21 cellular contexts compared by ENCODE assay signal in genomic region chr6:169829786-169830185, GRCh38.
"Had no signal": no experiment of that assay in that cellular context is flagged by ENCODE, and none has a peak within 500 bp of the region (broad histone marks: within the 10 kb centered on the region; RNA-seq: fewer than 3 reads in every experiment).

No MANE protein-coding gene starts in this region.

- H3K4me1 ChIP-seq: psoas muscle, uterus had no signal

- DNase-seq: activated CD4-positive, alpha-beta T cell treated with anti-CD3 and anti-CD28 coated beads for 1 hour; activated CD4-positive, alpha-beta T cell treated with anti-CD3 and anti-CD28 coated beads, Interleukin-2, amount 50 U/mL, for 4 hours; activated gamma-delta T cell treated with Interleukin-2 at 50 U/mL for 16 hours; activated T-cell treated with anti-CD3 and anti-CD28 coated beads, Interleukin-2, amount 50 U/mL, for 72 hours; amygdala; body of pancreas; caudate nucleus; foreskin fibroblast; glutamatergic neuron; kidney glomerular epithelial cell; mesenchymal stem cell; natural killer cell; nucleus accumbens; psoas muscle; right lobe of liver; thyroid gland; uterus had no signal

- FAIRE-seq: colon had no signal

- H3K9me3 Mint-ChIP-seq: natural killer cell had no signal

- H3K27me3 ChIP-seq: body of pancreas, right lobe of liver, thyroid gland, uterus had no signal

- H3K36me3 Mint-ChIP-seq: activated naive CD8-positive, alpha-beta T cell had no signal

- H3K36me3 ChIP-seq: right lobe of liver, thyroid gland, uterus had no signal

- ATAC-seq: activated T-cell treated with anti-CD3 and anti-CD28 coated beads, Interleukin-2, amount 50 U/mL, for 72 hours; body of pancreas; natural killer cell; psoas muscle; right lobe of liver had no signal

- H3K27ac ChIP-seq: body of pancreas, psoas muscle, right lobe of liver, thyroid gland, uterus, VCaP had no signal

- H3K4me3 Mint-ChIP-seq: activated naive CD8-positive, alpha-beta T cell; activated T-cell treated with anti-CD3 and anti-CD28 coated beads, Interleukin-2, amount 50 U/mL, for 72 hours; natural killer cell had no signal

- H3K9me3 ChIP-seq: body of pancreas, psoas muscle, right lobe of liver, thyroid gland had no signal

- H3K4me2 ChIP-seq: smooth muscle cell had no signal

- H3K27ac Mint-ChIP-seq: activated naive CD8-positive, alpha-beta T cell; activated T-cell treated with anti-CD3 and anti-CD28 coated beads, Interleukin-2, amount 50 U/mL, for 72 hours; natural killer cell had no signal

- H3K4me3 ChIP-seq: body of pancreas, psoas muscle, right lobe of liver, smooth muscle cell, thyroid gland, uterus had no signal
